ENCODE assay signal across 16 cellular contexts in genomic region chr2:181178130-181178529, GRCh38.
DNase-seq lines count a peak whose midpoint lies in the region; ATAC-seq and TF ChIP-seq lines count a peak whose summit lies in the region.
"Had no signal": no experiment of that assay in that cellular context is flagged by ENCODE, and none has a peak within 500 bp of the region (broad histone marks: within the 10 kb centered on the region; RNA-seq: fewer than 3 reads in every experiment).

No MANE protein-coding gene starts in this region.

- no peak for ATAC-seq in HCT116
- ATAC-seq in T-cell (replicated peaks in 1 of 4): peak in 1 of 4 experiments; percentile 23
- ATAC-seq in GM18519 (IDR thresholded peaks at IDR 0.05; ENCODE audit: low FRiP score, unreplicated experiment): no peak
- ATAC-seq: PC-3 had no signal

- H3K27me3 Mint-ChIP-seq in activated T-cell treated with anti-CD3 and anti-CD28 coated beads, Interleukin-2, amount 50 U/mL, for 24 hours: no peaks in the 10 kb centered on the region
- no peaks in the 10 kb centered on the region for H3K27me3 Mint-ChIP-seq in T-cell

- no peak for DNase-seq in activated T-cell treated with anti-CD3 and anti-CD28 coated beads, Interleukin-2, amount 50 U/mL, for 24 hours
- no peak for DNase-seq in activated T-cell treated with anti-CD3 and anti-CD28 coated beads, Interleukin-2, amount 50 U/mL, for 48 hours
- DNase-seq in HCT116 (ENCODE audit: low read depth, low spot score) (no peak), T-cell (no peak), spleen (no peak), UCSD-AML1 (lab: John Stamatoyannopoulos, UW; ENCODE audit: unreplicated experiment) (no peak)
- DNase-seq: colonic mucosa, NCI-H1694 treated with DMSO at 0.1 percent for 48 hours had no signal

- H3K27ac Mint-ChIP-seq in activated T-cell treated with anti-CD3 and anti-CD28 coated beads, Interleukin-2, amount 50 U/mL, for 24 hours: peak overlapping the region; percentile 70
- H3K27ac Mint-ChIP-seq in T-cell: peak overlapping the region; percentile 71 to 74

- POLR2A ChIA-PET in HCT116 (lab: Charles Lee): no interaction called here
- POLR2A ChIA-PET in T-cell (lab: Charles Lee): interaction anchor here in 1 of 2 donors (0.5 kb wide), 1 partner anchor 62 kb away, joined by 4 read pairs; no protein-coding TSS in a partner anchor

- TF ChIP-seq POLR2A in HCT116 (IDR thresholded peaks at IDR 0.05; ENCODE audit: borderline replicate concordance, extremely low read depth, insufficient read depth, insufficient read length) (no peak), spleen (IDR thresholded peaks at IDR 0.05) (no peak)

- H3K36me3 Mint-ChIP-seq in activated T-cell treated with anti-CD3 and anti-CD28 coated beads, Interleukin-2, amount 50 U/mL, for 24 hours (ENCODE audit: low read depth): peaks cover 11% of the 10 kb centered on the region
- H3K36me3 Mint-ChIP-seq in T-cell: peaks cover 15% of the 10 kb centered on the region

- H3K4me3 Mint-ChIP-seq in activated T-cell treated with anti-CD3 and anti-CD28 coated beads, Interleukin-2, amount 50 U/mL, for 24 hours: no peak overlapping the region
- H3K4me3 Mint-ChIP-seq in T-cell: peak overlapping the region in 2 of 3 donors; percentile 0 to 21
- H3K4me3 Mint-ChIP-seq: neural crest cell had no signal

- H3K79me2 ChIP-seq in HCT116 (ENCODE audit: insufficient read depth, low read length) (no peaks in the 10 kb centered on the region), parathyroid adenoma (no peaks in the 10 kb centered on the region)

- H3K9me3 ChIP-seq in HCT116 (ENCODE audit: control insufficient read depth in 1 of 2, insufficient read depth in 1 of 2, low read depth in 1 of 2, low read length in 2 of 2) (no peaks in the 10 kb centered on the region), parathyroid adenoma (ENCODE audit: control insufficient read depth, low read length) (no peaks in the 10 kb centered on the region), spleen (no peaks in the 10 kb centered on the region)
- H3K9me3 ChIP-seq: ascending aorta, Caco-2, colonic mucosa, tibial nerve had no signal

- no peaks in the 10 kb centered on the region for H3K9me2 ChIP-seq in HCT116 (ENCODE audit: insufficient read depth)

- no peaks in the 10 kb centered on the region for H4K20me1 ChIP-seq in HCT116 (ENCODE audit: insufficient read depth)

- H3K9me3 Mint-ChIP-seq in activated T-cell treated with anti-CD3 and anti-CD28 coated beads, Interleukin-2, amount 50 U/mL, for 24 hours: peaks cover 9% of the 10 kb centered on the region
- peaks cover 0 to 10% (median 0%) of the 10 kb centered on the region in 3 donors for H3K9me3 Mint-ChIP-seq in T-cell
- H3K9me3 Mint-ChIP-seq: neural crest cell had no signal

- no peak overlapping the region for H3K4me2 ChIP-seq in HCT116 (ENCODE audit: low read length)
- no peak overlapping the region for H3K4me2 ChIP-seq in parathyroid adenoma (ENCODE audit: low read length)

- H3K9ac ChIP-seq in HCT116 (ENCODE audit: low read length) (no peak overlapping the region), parathyroid adenoma (no peak overlapping the region)

- intact Hi-C loops in HCT116 (cut with micrococcal nuclease) (no loop called here), spleen (cut with DNase I; ENCODE audit: low total_unique reads) (no loop called here)

- H2AFZ ChIP-seq in HCT116 (ENCODE audit: low read depth, low read length, poor library complexity, severe bottlenecking) (peak overlapping the region; percentile 76), parathyroid adenoma (peak overlapping the region; percentile 63)

- TF ChIP-seq CTCF in HCT116 (IDR thresholded peaks at IDR 0.05 in 2 of 3, conservative IDR thresholded peaks at IDR 0.05 in 1 of 3; ENCODE audit: borderline replicate concordance in 1 of 3, insufficient read depth in 1 of 3, low read depth in 2 of 3, low read length in 2 of 3) (no peak), parathyroid adenoma (IDR thresholded peaks at IDR 0.05) (no peak), spleen (IDR thresholded peaks at IDR 0.05 in 8 of 11, conservative IDR thresholded peaks at IDR 0.05 in 3 of 11) (no peak)

- no peaks in the 10 kb centered on the region for H3K36me3 ChIP-seq in HCT116 (ENCODE audit: control insufficient read depth in 1 of 2, insufficient read depth in 2 of 2, low read length in 2 of 2)
- H3K36me3 ChIP-seq in parathyroid adenoma (ENCODE audit: control insufficient read depth, insufficient read depth, low read length): no peaks in the 10 kb centered on the region
- H3K36me3 ChIP-seq in spleen: no peaks in the 10 kb centered on the region
- H3K36me3 ChIP-seq: ascending aorta, colonic mucosa, tibial nerve had no signal

- RAD21 ChIA-PET in HCT116 (lab: Charles Lee; ENCODE audit: low non-redundant PET in 1 of 2, low total read pairs in 2 of 2, uncharacterized antibody in 2 of 2, unreplicated experiment in 2 of 2): no interaction called here

- CTCF ChIA-PET in HCT116 (lab: Charles Lee): no interaction called here
- CTCF ChIA-PET in T-cell (lab: Charles Lee): interaction anchor here (0.6 to 1.1 kb wide), 6 partner anchors 8 to 77 kb away, joined by 3 to 4 read pairs (median 3); no protein-coding TSS in a partner anchor

- H3K4me1 Mint-ChIP-seq in activated T-cell treated with anti-CD3 and anti-CD28 coated beads, Interleukin-2, amount 50 U/mL, for 24 hours (ENCODE audit: low read depth): peaks cover 53% of the 10 kb centered on the region
- H3K4me1 Mint-ChIP-seq in T-cell: peaks cover 45 to 51% (median 48%) of the 10 kb centered on the region in 3 donors
- H3K4me1 Mint-ChIP-seq: neural crest cell had no signal

- H3K27me3 ChIP-seq in HCT116 (ENCODE audit: insufficient read depth, low read length): no peaks in the 10 kb centered on the region
- H3K27me3 ChIP-seq in parathyroid adenoma (ENCODE audit: control insufficient read depth, insufficient read depth, low read length): no peaks in the 10 kb centered on the region
- no peaks in the 10 kb centered on the region for H3K27me3 ChIP-seq in spleen (replicated peaks in 1 of 7)
- H3K27me3 ChIP-seq: ascending aorta, colonic mucosa, tibial nerve had no signal

- H3K27ac ChIP-seq in HCT116 (ENCODE audit: low read depth, low read length): no peak overlapping the region
- H3K27ac ChIP-seq in parathyroid adenoma: no peak overlapping the region
- no peak overlapping the region for H3K27ac ChIP-seq in spleen
- H3K27ac ChIP-seq: ascending aorta, colonic mucosa, SK-N-MC, tibial nerve had no signal

- H3K4me3 ChIP-seq in HCT116 (replicated peaks in 1 of 2; ENCODE audit: low read depth in 1 of 2, low read length in 2 of 2) (no peak overlapping the region), parathyroid adenoma (ENCODE audit: low read depth, low read length) (no peak overlapping the region), spleen (no peak overlapping the region)
- H3K4me3 ChIP-seq: ascending aorta, colonic mucosa, SK-N-MC, tibial nerve had no signal

- no TSS peak for BruUV-seq in HCT116 (replicated peaks; lab: Mats Ljungman, UMichigan)

- no peaks in the 10 kb centered on the region for H3K4me1 ChIP-seq in HCT116 (ENCODE audit: control insufficient read depth in 1 of 2, insufficient read depth in 2 of 2, low read length in 2 of 2)
- peaks cover 19% of the 10 kb centered on the region for H3K4me1 ChIP-seq in parathyroid adenoma
- H3K4me1 ChIP-seq in spleen: no peaks in the 10 kb centered on the region
- H3K4me1 ChIP-seq: ascending aorta, Caco-2, colonic mucosa had no signal

- TF ChIP-seq RAD21 in HCT116 (IDR thresholded peaks at IDR 0.05; ENCODE audit: low read depth): no peak

TF ChIP-seq in HCT116, 20 proteins besides CTCF, POLR2A, EP300 and RAD21 (continues in another document):
- no peak for TF ChIP-seq TCF7L2 (IDR thresholded peaks at IDR 0.05; ENCODE audit: borderline replicate concordance, extremely low read depth, insufficient read depth, insufficient read length)
- TF ChIP-seq, protein P1, sequence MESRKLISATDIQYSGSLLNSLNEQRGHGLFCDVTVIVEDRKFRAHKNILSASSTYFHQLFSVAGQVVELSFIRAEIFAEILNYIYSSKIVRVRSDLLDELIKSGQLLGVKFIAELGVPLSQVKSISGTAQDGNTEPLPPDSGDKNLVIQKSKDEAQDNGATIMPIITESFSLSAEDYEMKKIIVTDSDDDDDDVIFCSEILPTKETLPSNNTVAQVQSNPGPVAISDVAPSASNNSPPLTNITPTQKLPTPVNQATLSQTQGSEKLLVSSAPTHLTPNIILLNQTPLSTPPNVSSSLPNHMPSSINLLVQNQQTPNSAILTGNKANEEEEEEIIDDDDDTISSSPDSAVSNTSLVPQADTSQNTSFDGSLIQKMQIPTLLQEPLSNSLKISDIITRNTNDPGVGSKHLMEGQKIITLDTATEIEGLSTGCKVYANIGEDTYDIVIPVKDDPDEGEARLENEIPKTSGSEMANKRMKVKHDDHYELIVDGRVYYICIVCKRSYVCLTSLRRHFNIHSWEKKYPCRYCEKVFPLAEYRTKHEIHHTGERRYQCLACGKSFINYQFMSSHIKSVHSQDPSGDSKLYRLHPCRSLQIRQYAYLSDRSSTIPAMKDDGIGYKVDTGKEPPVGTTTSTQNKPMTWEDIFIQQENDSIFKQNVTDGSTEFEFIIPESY (IDR thresholded peaks at IDR 0.05; ENCODE audit: extremely low read depth, insufficient replicate concordance, low read length): no peak
- TF ChIP-seq JUND (IDR thresholded peaks at IDR 0.05): no peak
- TF ChIP-seq SP1 (IDR thresholded peaks at IDR 0.05; ENCODE audit: low read depth): no peak
- TF ChIP-seq EZH2 (IDR thresholded peaks at IDR 0.05): no peak
- TF ChIP-seq ZNF274 (IDR thresholded peaks at IDR 0.05; ENCODE audit: low read depth, low read length): no peak
